Comparison of ENCODE assay signal across 27 cellular contexts in the genomic region with DNA sequence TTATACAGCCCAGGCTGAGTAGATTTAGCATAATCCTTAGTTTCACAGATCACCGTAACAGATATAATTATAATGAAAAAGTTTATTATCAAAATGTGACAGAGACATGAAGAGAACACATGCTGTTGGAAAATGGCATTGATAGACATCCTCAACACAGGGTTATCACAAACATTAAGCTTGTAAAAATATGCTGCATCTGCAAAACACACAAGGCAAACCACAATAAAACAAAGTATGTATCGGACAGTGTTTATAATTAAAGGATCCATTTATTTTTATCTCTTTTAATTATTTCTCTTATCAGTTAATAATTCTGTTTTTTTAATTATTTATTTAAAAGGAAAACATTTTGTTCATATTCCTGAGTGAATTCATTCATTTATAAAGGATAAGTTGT.
"Had no signal": no experiment of that assay in that cellular context is flagged by ENCODE, and none has a peak within 500 bp of the region (broad histone marks: within the 10 kb centered on the region; RNA-seq: fewer than 3 reads in every experiment).

No MANE protein-coding gene starts in this region.

- H3K9ac ChIP-seq: neural progenitor cell, parathyroid adenoma had no signal

- FAIRE-seq: keratinocyte, urothelium cell line had no signal

- H2AFZ ChIP-seq: neural progenitor cell, parathyroid adenoma had no signal

- DNase-seq: hippocampal formation; left colon; left lung; lower lobe of right lung; mammary epithelial cell; mesenchymal stem cell; naive B cell; natural killer cell; nephron progenitor cell; occipital lobe; spleen; stimulated activated CD4-positive, alpha-beta T cell treated with anti-CD3 and anti-CD28 coated beads, Interleukin-4, amount 100 ng/mL, for 24 hours; stimulated activated naive CD4-positive, alpha-beta T cell; tibial artery; trophoblast cell; upper lobe of right lung had no signal

- H3K4me1 ChIP-seq: left lung, lower lobe of right lung, neural progenitor cell, parathyroid adenoma, right atrium auricular region, spleen, suprapubic skin, tibial artery, upper lobe of right lung had no signal

- H3K27me3 ChIP-seq: left lung, neural progenitor cell, neutrophil, right atrium auricular region, spleen, suprapubic skin, tibial artery, upper lobe of right lung had no signal

- H3K9me3 ChIP-seq: neutrophil, thoracic aorta, tibial artery had no signal

- H3K27ac ChIP-seq: left lung, lower lobe of right lung, neural progenitor cell, neutrophil, parathyroid adenoma, right atrium auricular region, skin epidermis, spleen, suprapubic skin, thoracic aorta, tibial artery, upper lobe of right lung had no signal

- H3K36me3 ChIP-seq: left lung, lower lobe of right lung, neural progenitor cell, neutrophil, right atrium auricular region, spleen, suprapubic skin, thoracic aorta, tibial artery, upper lobe of right lung had no signal

- H3K4me3 ChIP-seq: left lung, lower lobe of right lung, neural progenitor cell, right atrium auricular region, skin epidermis, spleen, suprapubic skin, thoracic aorta, tibial artery, upper lobe of right lung had no signal

- H3K79me2 ChIP-seq: parathyroid adenoma had no signal

- H3K4me2 ChIP-seq: neural progenitor cell had no signal

- ATAC-seq: left colon; left lung; lower lobe of right lung; natural killer cell; sciatic nerve; stimulated activated effector memory CD8-positive, alpha-beta T cell treated with anti-CD3 and anti-CD28 coated beads, Interleukin-12 subunit alpha, Interleukin-12 subunit beta, amount 100 ng/mL, for 72 hours; upper lobe of right lung had no signal
